In genomic region chr10:76033457-76034196, GRCh38 we compare ENCODE assay signal across 10 cellular contexts.
DNase-seq lines count a peak whose midpoint lies in the region; ATAC-seq and TF ChIP-seq lines count a peak whose summit lies in the region.
"Had no signal": no experiment of that assay in that cellular context is flagged by ENCODE, and none has a peak within 500 bp of the region (broad histone marks: within the 10 kb centered on the region; RNA-seq: fewer than 3 reads in every experiment).

No MANE protein-coding gene starts in this region.

- TF ChIP-seq CTCF in C4-2B (conservative IDR thresholded peaks at IDR 0.05) = peak; percentile 50
- no peak for TF ChIP-seq CTCF in endothelial cell (IDR thresholded peaks at IDR 0.05; ENCODE audit: unreplicated experiment)

- intact Hi-C loops in activated T-helper 2 cell treated with anti-CD3 and anti-CD28 coated beads, Interferon-gamma antibody, Interleukin-2, Interleukin-4, amounts not matched to agents 10 μg/mL and 5 μg/mL and 100 μg/mL, durations not matched to agents 14 hours and 24 hours and 36 hours (cut with micrococcal nuclease) = no loop called here

- H3K4me1 Mint-ChIP-seq in endothelial cell (ENCODE audit: unreplicated experiment) = peaks cover 32% of the 10 kb centered on the region
- H3K4me1 Mint-ChIP-seq in activated T-helper 2 cell treated with anti-CD3 and anti-CD28 coated beads, Interferon-gamma antibody, Interleukin-2, Interleukin-4, amounts not matched to agents 10 μg/mL and 5 μg/mL and 100 μg/mL, durations not matched to agents 14 hours and 24 hours and 36 hours (ENCODE audit: low read depth) = no peaks in the 10 kb centered on the region

- H3K36me3 Mint-ChIP-seq in endothelial cell (ENCODE audit: low read depth, unreplicated experiment) = peaks cover 3% of the 10 kb centered on the region
- no peaks in the 10 kb centered on the region for H3K36me3 Mint-ChIP-seq in activated T-helper 2 cell treated with anti-CD3 and anti-CD28 coated beads, Interferon-gamma antibody, Interleukin-2, Interleukin-4, amounts not matched to agents 10 μg/mL and 5 μg/mL and 100 μg/mL, durations not matched to agents 14 hours and 24 hours and 36 hours (ENCODE audit: low read depth)

- peak overlapping the region; percentile 50 for H3K27ac Mint-ChIP-seq in endothelial cell (ENCODE audit: unreplicated experiment)
- H3K27ac Mint-ChIP-seq in activated T-helper 2 cell treated with anti-CD3 and anti-CD28 coated beads, Interferon-gamma antibody, Interleukin-2, Interleukin-4, amounts not matched to agents 10 μg/mL and 5 μg/mL and 100 μg/mL, durations not matched to agents 14 hours and 24 hours and 36 hours = no peak overlapping the region

- H3K9me3 Mint-ChIP-seq in endothelial cell (ENCODE audit: unreplicated experiment) = no peaks in the 10 kb centered on the region
- H3K9me3 Mint-ChIP-seq in activated T-helper 2 cell treated with anti-CD3 and anti-CD28 coated beads, Interferon-gamma antibody, Interleukin-2, Interleukin-4, amounts not matched to agents 10 μg/mL and 5 μg/mL and 100 μg/mL, durations not matched to agents 14 hours and 24 hours and 36 hours = no peaks in the 10 kb centered on the region

- H3K27me3 Mint-ChIP-seq in endothelial cell (ENCODE audit: unreplicated experiment) = peaks cover 10% of the 10 kb centered on the region
- no peaks in the 10 kb centered on the region for H3K27me3 Mint-ChIP-seq in activated T-helper 2 cell treated with anti-CD3 and anti-CD28 coated beads, Interferon-gamma antibody, Interleukin-2, Interleukin-4, amounts not matched to agents 10 μg/mL and 5 μg/mL and 100 μg/mL, durations not matched to agents 14 hours and 24 hours and 36 hours (ENCODE audit: low read depth)

- no peak for ATAC-seq in GM21723 (IDR thresholded peaks at IDR 0.05; ENCODE audit: unreplicated experiment)

- peak; percentile 52 to 59 for DNase-seq in Kasumi-1 (lab: John Stamatoyannopoulos, UW)
- DNase-seq in endothelial cell (ENCODE audit: low spot score) = no peak
- peak; percentile 79 for DNase-seq in mucosa of gallbladder (ENCODE audit: low spot score)
- no peak for DNase-seq in activated T-helper 2 cell treated with anti-CD3 and anti-CD28 coated beads, Interferon-gamma antibody, Interleukin-2, Interleukin-4, amounts not matched to agents 10 μg/mL and 5 μg/mL and 100 μg/mL, durations not matched to agents 14 hours and 24 hours and 36 hours (ENCODE audit: low spot score)
- DNase-seq in NK-92 (lab: John Stamatoyannopoulos, UW; ENCODE audit: unreplicated experiment) = no peak
- DNase-seq in NCI-H1092 (lab: John Stamatoyannopoulos, UW) = no peak
- DNase-seq: activated CD4-positive, alpha-beta T cell treated with anti-CD3 and anti-CD28 coated beads, Interleukin-2, amount 50 U/mL, for 48 hours; cerebellar nuclear complex had no signal

- peak overlapping the region; percentile 50 for H3K27ac ChIP-seq in C4-2B

- H3K4me3 Mint-ChIP-seq in endothelial cell (ENCODE audit: unreplicated experiment) = peak overlapping the region; percentile 34
- H3K4me3 Mint-ChIP-seq in activated T-helper 2 cell treated with anti-CD3 and anti-CD28 coated beads, Interferon-gamma antibody, Interleukin-2, Interleukin-4, amounts not matched to agents 10 μg/mL and 5 μg/mL and 100 μg/mL, durations not matched to agents 14 hours and 24 hours and 36 hours (ENCODE audit: low read depth) = no peak overlapping the region

Comparison
In these comparisons a context has a peak if more than half of its experiments do, and no peak if none do; other contexts are left out.
1. DNase-seq: peak in Kasumi-1 (2 of 2) and mucosa of gallbladder (single experiment); none in endothelial cell (single experiment), activated T-helper 2 cell treated with anti-CD3 and anti-CD28 coated beads, Interferon-gamma antibody, Interleukin-2, Interleukin-4, amounts not matched to agents 10 μg/mL and 5 μg/mL and 100 μg/mL, durations not matched to agents 14 hours and 24 hours and 36 hours (single experiment), NK-92 (single experiment) and NCI-H1092 (single experiment).